In the genomic region with DNA sequence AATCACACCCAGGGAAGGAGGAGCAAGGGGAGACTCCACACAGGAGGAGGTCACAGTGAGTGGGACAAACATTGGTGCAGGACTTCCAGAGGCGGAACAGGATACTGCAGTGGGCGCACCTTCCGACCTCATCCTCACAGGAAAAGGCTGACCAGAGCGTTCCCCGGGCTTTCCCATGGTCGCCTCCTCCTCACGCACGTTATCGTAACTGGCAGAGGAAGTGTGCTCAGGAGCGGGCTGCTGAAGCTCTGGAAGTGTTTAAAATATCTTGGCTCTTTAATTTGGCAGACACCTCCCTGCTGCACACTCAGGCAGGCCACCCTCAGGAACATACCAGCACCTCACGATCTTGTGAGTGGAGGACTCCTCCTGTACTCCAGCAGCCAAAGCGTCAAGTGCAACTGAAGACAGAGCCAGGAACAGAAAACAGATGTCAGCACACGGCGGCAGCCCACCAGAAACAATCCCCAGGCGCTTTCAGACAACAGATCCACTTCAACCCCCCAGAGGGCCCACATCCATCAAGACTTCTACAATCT, we compare ENCODE assay signal across 1 cellular context.
TF ChIP-seq lines count a peak whose summit lies in the region.

No MANE protein-coding gene starts in this region.

TF ChIP-seq in HEK293T, 16 proteins besides CTCF, POLR2A, EP300 and RAD21 (continued from another document):
- no peak for TF ChIP-seq ZNF384 (IDR thresholded peaks at IDR 0.05)
